ENCODE assay signal across 10 cellular contexts in the genomic region with DNA sequence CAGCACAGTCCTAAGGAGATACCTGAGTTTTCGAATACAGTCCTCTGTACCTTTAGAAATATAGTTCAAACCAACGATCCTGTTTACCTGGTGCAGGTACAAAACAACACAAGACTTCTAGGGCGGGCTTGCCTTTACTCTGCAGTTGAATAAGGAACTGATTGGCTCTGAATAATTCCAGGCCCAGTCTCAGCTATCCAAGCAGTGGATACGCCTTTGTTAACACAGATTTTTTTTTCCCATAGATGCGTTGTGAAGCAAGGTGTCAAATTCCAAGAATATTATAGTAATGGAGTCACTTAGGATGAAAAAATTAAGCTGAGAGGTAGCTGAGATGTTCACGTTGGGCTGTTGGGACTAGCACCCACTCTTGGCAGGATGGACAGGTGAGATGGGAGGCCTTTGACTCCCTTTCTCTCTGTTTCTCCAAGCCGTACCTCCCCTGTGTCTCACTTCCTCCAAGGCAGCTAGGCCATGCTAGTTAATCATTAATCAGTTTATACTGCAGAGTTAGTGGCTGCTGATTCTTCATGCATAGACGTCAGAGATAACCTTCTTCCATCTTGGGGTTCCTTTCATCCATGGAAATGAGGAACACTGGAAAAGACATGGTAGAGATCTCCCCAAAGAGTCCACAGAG.
DNase-seq lines count a peak whose midpoint lies in the region; ATAC-seq and TF ChIP-seq lines count a peak whose summit lies in the region.
"Had no signal": no experiment of that assay in that cellular context is flagged by ENCODE, and none has a peak within 500 bp of the region (broad histone marks: within the 10 kb centered on the region; RNA-seq: fewer than 3 reads in every experiment).

No MANE protein-coding gene starts in this region.

- DNase-seq in left lung (no peak), hepatic stellate cell (ENCODE audit: low spot score) (no peak), Kasumi-1 (lab: John Stamatoyannopoulos, UW) (no peak)
- no peak for DNase-seq in effector memory CD4-positive, alpha-beta T cell
- DNase-seq: activated T-cell treated with anti-CD3 and anti-CD28 coated beads, Interleukin-2, amount 50 U/mL, for 4 hours had no signal

- intact Hi-C loops in left lung (cut with DNase I): no loop called here

- H3K27me3 ChIP-seq in left lung: no peaks in the 10 kb centered on the region
- no peaks in the 10 kb centered on the region for H3K27me3 ChIP-seq in effector memory CD4-positive, alpha-beta T cell (replicated peaks; ENCODE audit: control insufficient read depth, insufficient read depth, low read length, poor library complexity, severe bottlenecking)
- H3K27me3 ChIP-seq: BLaER1 treated with 17β-estradiol and CSF1 and Interleukin-3, amounts not matched to agents 10 nM and 100 nM had no signal

- no peak overlapping the region for H3K4me3 ChIP-seq in left lung
- no peak overlapping the region for H3K4me3 ChIP-seq in effector memory CD4-positive, alpha-beta T cell (ENCODE audit: insufficient read depth, low read depth, low read length, poor library complexity, severe bottlenecking)
- H3K4me3 ChIP-seq: BLaER1 treated with 17β-estradiol and CSF1 and Interleukin-3, amounts not matched to agents 10 nM and 100 nM had no signal

- no peaks in the 10 kb centered on the region for H3K36me3 ChIP-seq in left lung
- H3K36me3 ChIP-seq in effector memory CD4-positive, alpha-beta T cell (ENCODE audit: control insufficient read depth, insufficient read depth, low read length): no peaks in the 10 kb centered on the region
- H3K36me3 ChIP-seq: BLaER1 treated with 17β-estradiol and CSF1 and Interleukin-3, amounts not matched to agents 10 nM and 100 nM had no signal

- H3K27ac ChIP-seq in left lung: no peak overlapping the region
- H3K27ac ChIP-seq in effector memory CD4-positive, alpha-beta T cell (ENCODE audit: insufficient read depth, low read length, poor library complexity, severe bottlenecking): no peak overlapping the region
- H3K27ac ChIP-seq: BLaER1 treated with 17β-estradiol and CSF1 and Interleukin-3, amounts not matched to agents 10 nM and 100 nM had no signal

- TF ChIP-seq CTCF in left lung (IDR thresholded peaks at IDR 0.05): no peak

- no peaks in the 10 kb centered on the region for H3K9me3 ChIP-seq in left lung
- no peaks in the 10 kb centered on the region for H3K9me3 ChIP-seq in effector memory CD4-positive, alpha-beta T cell (ENCODE audit: control insufficient read depth, low read length)
- H3K9me3 ChIP-seq: BLaER1 treated with 17β-estradiol and CSF1 and Interleukin-3, amounts not matched to agents 10 nM and 100 nM had no signal

- no peaks in the 10 kb centered on the region for H3K4me1 ChIP-seq in left lung
- H3K4me1 ChIP-seq in effector memory CD4-positive, alpha-beta T cell (ENCODE audit: control insufficient read depth, insufficient read depth, low read length, poor library complexity, severe bottlenecking): no peaks in the 10 kb centered on the region

- ATAC-seq in GM18511 (IDR thresholded peaks at IDR 0.05; ENCODE audit: unreplicated experiment) (peak; percentile 98), GM21723 (IDR thresholded peaks at IDR 0.05; ENCODE audit: unreplicated experiment) (peak; percentile 74), HG03354 (IDR thresholded peaks at IDR 0.05; ENCODE audit: poor library complexity, severe bottlenecking, unreplicated experiment) (peak; percentile 98), left lung (peak; percentile 16), GM21360 (IDR thresholded peaks at IDR 0.05; ENCODE audit: unreplicated experiment) (no peak)
- ATAC-seq: activated T-cell treated with anti-CD3 and anti-CD28 coated beads, Interleukin-2, amount 50 U/mL, for 4 hours had no signal
